In the genomic region with DNA sequence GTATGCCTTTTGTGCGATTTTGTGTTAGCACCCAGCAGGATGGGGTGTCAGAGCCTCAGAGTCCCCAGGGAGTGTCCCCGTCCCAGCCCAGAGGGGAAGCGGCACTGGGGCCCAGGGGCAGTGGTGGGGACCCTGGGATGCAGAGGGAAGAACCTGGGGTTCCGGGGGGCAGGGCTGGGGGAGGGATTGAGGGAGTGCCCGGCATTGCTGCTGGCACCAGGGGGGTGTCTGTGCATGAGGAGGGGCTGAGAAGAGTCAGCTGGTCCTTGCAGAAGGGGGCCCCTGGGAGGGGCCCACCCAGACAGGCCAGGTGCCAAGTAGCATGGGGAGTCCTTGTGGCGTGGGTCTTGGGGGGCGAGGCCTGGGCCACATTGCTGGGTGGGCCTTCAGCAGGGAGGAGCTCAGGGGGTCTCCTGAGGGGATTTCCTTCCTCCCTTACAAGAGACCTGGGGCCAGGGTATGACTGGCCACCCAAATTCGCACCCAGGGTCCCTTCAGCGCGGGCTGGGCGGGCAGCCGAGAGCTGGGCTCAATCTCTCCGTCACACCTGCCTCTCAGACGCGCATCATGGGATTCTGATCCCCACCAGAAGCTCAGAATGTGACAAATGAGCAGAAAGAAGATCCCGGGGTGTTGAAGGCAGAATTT, we compare ENCODE assay signal across 20 cellular contexts.
A peak's percentile ranks its signal among the peaks of the same experiment; 100 is the strongest.
DNase-seq lines count a peak whose midpoint lies in the region; ATAC-seq, FAIRE-seq and TF ChIP-seq lines count a peak whose summit lies in the region.
"Had no signal": no experiment of that assay in that cellular context is flagged by ENCODE, and none has a peak within 500 bp of the region (broad histone marks: within the 10 kb centered on the region; RNA-seq: fewer than 3 reads in every experiment).

No MANE protein-coding gene starts in this region.

- no peak for ATAC-seq in Right ventricle myocardium inferior
- ATAC-seq in left cardiac atrium: no peak
- ATAC-seq: A549; CD8-positive, alpha-beta T cell; GM12878 had no signal

- H3K4me1 ChIP-seq in BLaER1 (peaks cover 35% of the 10 kb centered on the region), kidney (ENCODE audit: control insufficient read depth in 1 of 2, insufficient read depth in 1 of 2, low read depth in 1 of 2, low read length in 2 of 2) (no peaks in the 10 kb centered on the region), neuronal stem cell (ENCODE audit: control insufficient read depth in 2 of 2, insufficient read depth in 1 of 2, low read depth in 1 of 2, low read length in 2 of 2) (peaks cover 9 to 11% of the 10 kb centered on the region in 2 donors)
- H3K4me1 ChIP-seq: A549, HAP-1 had no signal

- intact Hi-C loops in Right ventricle myocardium inferior (cut with DNase I): no loop called here
- intact Hi-C loops in left cardiac atrium (cut with DNase I): no loop called here
- intact Hi-C loops in kidney (cut with DNase I): no loop called here

- no peaks in the 10 kb centered on the region for H3K27me3 ChIP-seq in BLaER1
- peaks cover 0 to 26% (median 0%) of the 10 kb centered on the region in 3 experiments for H3K27me3 ChIP-seq in neuronal stem cell (ENCODE audit: control insufficient read depth in 3 of 3, insufficient read depth in 3 of 3, low read depth in 1 of 3, low read length in 3 of 3)

- no peak overlapping the region for H2BK12ac ChIP-seq in neuronal stem cell (ENCODE audit: low read length)

- H3K18ac ChIP-seq in neuronal stem cell (ENCODE audit: low read length): peak overlapping the region; percentile 64

- H3K4ac ChIP-seq in neuronal stem cell (ENCODE audit: low read length): no peak overlapping the region

- H3K9me3 ChIP-seq in BLaER1 (no peaks in the 10 kb centered on the region), kidney (ENCODE audit: control insufficient read depth in 1 of 2, low read length in 2 of 2) (no peaks in the 10 kb centered on the region), neuronal stem cell (replicated peaks in 1 of 2; ENCODE audit: control insufficient read depth in 2 of 2, insufficient read depth in 1 of 2, low read depth in 1 of 2, low read length in 2 of 2) (no peaks in the 10 kb centered on the region)
- H3K9me3 ChIP-seq: A549, HAP-1 had no signal

- H3K9ac ChIP-seq in BLaER1: 0 out of 2 replicates have a peak overlapping the region, but pooled peaks have one; percentile 10
- no peak overlapping the region for H3K9ac ChIP-seq in kidney (ENCODE audit: low read length in 2 of 2)
- H3K9ac ChIP-seq in neuronal stem cell (ENCODE audit: low read depth, low read length, poor library complexity): no peak overlapping the region
- H3K9ac ChIP-seq: GM23248 had no signal

- no peak overlapping the region for H3K14ac ChIP-seq in neuronal stem cell (ENCODE audit: low read length)

- H2AK5ac ChIP-seq in neuronal stem cell (ENCODE audit: low read depth, low read length): peak overlapping the region; percentile 79

- no peaks in the 10 kb centered on the region for H3K79me1 ChIP-seq in neuronal stem cell (ENCODE audit: low read depth, low read length)

- no CpG with 5 or more reads among the region's 16 CpGs for WGBS in neuronal stem cell (ENCODE audit: extremely low coverage in 2 of 2, insufficient read length in 2 of 2, insufficient replicate concordance in 1 of 2), 2 donors

- H3K4me3 ChIP-seq in BLaER1: no peak overlapping the region
- H3K4me3 ChIP-seq in kidney (ENCODE audit: low read length in 2 of 2): no peak overlapping the region
- H3K4me3 ChIP-seq in neuronal stem cell (ENCODE audit: low read length in 2 of 2): no peak overlapping the region
- H3K4me3 ChIP-seq: A549, GM12878, GM23248, HAP-1 had no signal

- H2BK120ac ChIP-seq in neuronal stem cell (ENCODE audit: low read depth, low read length): no peak overlapping the region

- H3K36me3 ChIP-seq in BLaER1: no peaks in the 10 kb centered on the region
- H3K36me3 ChIP-seq in kidney (ENCODE audit: control insufficient read depth in 1 of 2, insufficient read depth in 2 of 2, low read length in 2 of 2): no peaks in the 10 kb centered on the region
- no peaks in the 10 kb centered on the region for H3K36me3 ChIP-seq in neuronal stem cell (replicated peaks in 1 of 2; ENCODE audit: control insufficient read depth in 2 of 2, insufficient read depth in 2 of 2, low read length in 2 of 2)
- H3K36me3 ChIP-seq: HAP-1 had no signal

- H3K27ac ChIP-seq in BLaER1 (no peak overlapping the region), kidney (ENCODE audit: low read depth in 2 of 2, low read length in 2 of 2) (no peak overlapping the region), neuronal stem cell (replicated peaks; ENCODE audit: low read length) (no peak overlapping the region)
- H3K27ac ChIP-seq: 22Rv1, A549, GM23248 had no signal

- no peak overlapping the region for H3K23ac ChIP-seq in neuronal stem cell (ENCODE audit: low read depth, low read length, poor library complexity)

- no peak overlapping the region for H4K8ac ChIP-seq in neuronal stem cell (ENCODE audit: low read depth, low read length)

- TF ChIP-seq CTCF in kidney (IDR thresholded peaks at IDR 0.05; ENCODE audit: borderline replicate concordance, extremely low read depth, insufficient read depth): no peak

- H2BK5ac ChIP-seq in neuronal stem cell (ENCODE audit: low read length): peak overlapping the region; percentile 35

- no peaks in the 10 kb centered on the region for H4K20me1 ChIP-seq in BLaER1

- H4K91ac ChIP-seq in neuronal stem cell (ENCODE audit: low read depth, low read length, poor library complexity): no peak overlapping the region

- DNase-seq in Right ventricle myocardium inferior (ENCODE audit: missing footprints) (peak; percentile 15), left cardiac atrium (no peak), kidney (peak; percentile 46), neuronal stem cell (ENCODE audit: low spot score) (no peak), putamen (ENCODE audit: low spot score) (no peak), DMS153 (lab: John Stamatoyannopoulos, UW) (no peak)
- DNase-seq in activated CD4-positive, CD25-positive, alpha-beta regulatory T cell (lab: John Stamatoyannopoulos, UW): no peak
- DNase-seq: AML-193; Calu3; CD8-positive, alpha-beta T cell; DMS53; DND-41; EL; GM23248 had no signal

- no peak for FAIRE-seq in kidney (lab: Jason Lieb, UNC)
- FAIRE-seq: A549, GM12878, GM19239 had no signal

- H3K4me2 ChIP-seq in BLaER1 (peak overlapping the region; percentile 59), neuronal stem cell (ENCODE audit: insufficient read depth, low read length, poor library complexity, severe bottlenecking) (no peak overlapping the region)
- H3K4me2 ChIP-seq: A549 had no signal

- H2BK15ac ChIP-seq in neuronal stem cell (ENCODE audit: low read length): peak overlapping the region; percentile 21

- H2AFZ ChIP-seq in neuronal stem cell (ENCODE audit: low read length): no peak overlapping the region
- H2AFZ ChIP-seq: GM23248 had no signal

Comparison
In these comparisons a context has a peak if more than half of its experiments do, and no peak if none do; other contexts are left out.
1. DNase-seq: peak in Right ventricle myocardium inferior (single experiment) and kidney (single experiment); none in left cardiac atrium (single experiment), neuronal stem cell (single experiment), putamen (single experiment), activated CD4-positive, CD25-positive, alpha-beta regulatory T cell (0 of 4) and DMS153 (single experiment).